In the genomic region with DNA sequence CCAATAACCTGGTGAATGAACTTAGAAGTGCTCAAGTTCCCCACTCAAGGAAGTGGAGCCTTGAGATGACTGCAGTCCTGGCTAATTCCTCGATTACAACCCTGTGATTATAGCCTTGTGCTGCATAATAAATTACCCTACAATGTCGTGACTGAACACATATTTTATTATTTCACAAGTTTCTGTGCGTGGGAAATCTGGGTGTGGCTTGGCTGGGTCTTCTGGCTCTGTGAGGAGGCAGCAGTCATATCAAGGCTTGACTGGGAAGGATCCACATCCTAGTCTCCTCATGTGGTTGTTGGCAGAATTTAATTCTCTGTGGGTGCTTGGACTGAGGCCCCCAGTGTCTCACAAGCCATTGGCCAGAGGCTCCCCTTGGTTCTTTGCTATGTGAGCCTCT, we compare ENCODE assay signal across 19 cellular contexts.
DNase-seq lines count a peak whose midpoint lies in the region; ATAC-seq and TF ChIP-seq lines count a peak whose summit lies in the region.
"Had no signal": no experiment of that assay in that cellular context is flagged by ENCODE, and none has a peak within 500 bp of the region (broad histone marks: within the 10 kb centered on the region; RNA-seq: fewer than 3 reads in every experiment).

No MANE protein-coding gene starts in this region.

- H2BK15ac ChIP-seq in mesendoderm (replicated peaks; ENCODE audit: low read depth) = no peak overlapping the region

- no peak overlapping the region for H3K9ac ChIP-seq in mesendoderm (ENCODE audit: low read length)
- H3K9ac ChIP-seq: BLaER1 treated with 17β-estradiol and CSF1 and Interleukin-3, amounts not matched to agents 10 nM and 100 nM had no signal

- H3K27me3 ChIP-seq in right cardiac atrium (ENCODE audit: control insufficient read depth, insufficient read depth) (no peaks in the 10 kb centered on the region), left ventricle myocardium inferior (ENCODE audit: low read depth) (peaks cover 7% of the 10 kb centered on the region), mesendoderm (ENCODE audit: insufficient read depth, low read length, poor library complexity) (no peaks in the 10 kb centered on the region)
- H3K27me3 ChIP-seq: BLaER1 treated with 17β-estradiol and CSF1 and Interleukin-3, amounts not matched to agents 10 nM and 100 nM; MG63 had no signal

- no peak overlapping the region for H3K4me2 ChIP-seq in mesendoderm (ENCODE audit: low read length)
- H3K4me2 ChIP-seq: BLaER1 treated with 17β-estradiol and CSF1 and Interleukin-3, amounts not matched to agents 10 nM and 100 nM had no signal

- no peak for TF ChIP-seq CTCF in left ventricle myocardium inferior (IDR thresholded peaks at IDR 0.05; ENCODE audit: borderline replicate concordance)

- no peak overlapping the region for H2AK5ac ChIP-seq in mesendoderm (ENCODE audit: low read length)

- no peak overlapping the region for H3K4ac ChIP-seq in mesendoderm (ENCODE audit: low read depth, low read length)

- H3K36me3 ChIP-seq in left ventricle myocardium inferior = no peaks in the 10 kb centered on the region
- H3K36me3 ChIP-seq in mesendoderm (ENCODE audit: control insufficient read depth, insufficient read depth, low read length) = no peaks in the 10 kb centered on the region
- H3K36me3 ChIP-seq: BLaER1 treated with 17β-estradiol and CSF1 and Interleukin-3, amounts not matched to agents 10 nM and 100 nM; MG63 had no signal

- DNase-seq in right cardiac atrium (peak; percentile 30 to 59 (median 46)), left ventricle myocardium inferior (no peak), amniotic epithelial cell (ENCODE audit: low read depth) (peak; percentile 35), mesendoderm (no peak), EL (no peak), SIG-M5 (lab: John Stamatoyannopoulos, UW) (no peak)
- DNase-seq: Calu3; CD8-positive, alpha-beta T cell; H9; Karpas-422; MG63; NCI-H1048; NCI-H1436; NCI-H1930; NCI-H345; NCI-H524 treated with DMSO at 0.1 percent for 48 hours had no signal

- ATAC-seq in right cardiac atrium = peak in 1 of 2 donors; percentile 39
- ATAC-seq in HG02610 (IDR thresholded peaks at IDR 0.05; ENCODE audit: unreplicated experiment) = no peak
- ATAC-seq: CD8-positive, alpha-beta T cell; Panc1 had no signal

- H3K4me1 ChIP-seq in right cardiac atrium (ENCODE audit: control insufficient read depth, insufficient read depth, low read length) (no peaks in the 10 kb centered on the region), left ventricle myocardium inferior (no peaks in the 10 kb centered on the region), mesendoderm (ENCODE audit: control insufficient read depth, low read depth, low read length) (peaks cover 9% of the 10 kb centered on the region)

- peak overlapping the region; percentile 36 for H2BK120ac ChIP-seq in mesendoderm (ENCODE audit: low read depth, low read length)

- H3K23ac ChIP-seq in mesendoderm (ENCODE audit: low read length) = no peak overlapping the region

- WGBS in right cardiac atrium = 44% methylated on average over 3 of the region's 3 CpGs
- no CpG with 5 or more reads among the region's 3 CpGs for WGBS in mesendoderm (ENCODE audit: extremely low coverage, insufficient coverage, low lambda C conversion rate)

- peak overlapping the region; percentile 43 for H3K18ac ChIP-seq in mesendoderm (ENCODE audit: low read length)

- H3K79me2 ChIP-seq in mesendoderm (ENCODE audit: control insufficient read depth, insufficient read depth, low read length) = no peaks in the 10 kb centered on the region

- no peak overlapping the region for H3K56ac ChIP-seq in mesendoderm (ENCODE audit: low read length)

- no peak overlapping the region for H2BK5ac ChIP-seq in mesendoderm (ENCODE audit: low read length)

- intact Hi-C loops in right cardiac atrium (cut with DNase I) = loop anchor here in 3 of 4 donors (10.0 kb wide), 2 partner anchors 200 to 410 kb away; no protein-coding TSS in a partner anchor
- intact Hi-C loops in left ventricle myocardium inferior (cut with micrococcal nuclease) = no loop called here

- no peak overlapping the region for H4K5ac ChIP-seq in mesendoderm (ENCODE audit: low read length)

- H3K27ac ChIP-seq in right cardiac atrium (ENCODE audit: low read length) (no peak overlapping the region), left ventricle myocardium inferior (replicated peaks) (no peak overlapping the region), mesendoderm (ENCODE audit: low read depth, low read length) (no peak overlapping the region)
- H3K27ac ChIP-seq: BLaER1 treated with 17β-estradiol and CSF1 and Interleukin-3, amounts not matched to agents 10 nM and 100 nM had no signal

- H3K4me3 ChIP-seq in right cardiac atrium (ENCODE audit: low read length) (no peak overlapping the region), left ventricle myocardium inferior (no peak overlapping the region), mesendoderm (ENCODE audit: low read length) (no peak overlapping the region)
- H3K4me3 ChIP-seq: BLaER1 treated with 17β-estradiol and CSF1 and Interleukin-3, amounts not matched to agents 10 nM and 100 nM; MG63 had no signal

- H4K8ac ChIP-seq in mesendoderm (ENCODE audit: low read depth, low read length) = no peak overlapping the region

- no peaks in the 10 kb centered on the region for H3K79me1 ChIP-seq in mesendoderm (ENCODE audit: low read length)

- H3K9me3 ChIP-seq in right cardiac atrium (ENCODE audit: control insufficient read depth, low read length) (no peaks in the 10 kb centered on the region), left ventricle myocardium inferior (replicated peaks) (no peaks in the 10 kb centered on the region)
- H3K9me3 ChIP-seq: MG63 had no signal

Comparison
In these comparisons a context has a peak if more than half of its experiments do, and no peak if none do; other contexts are left out.
1. DNase-seq: peak in right cardiac atrium (3 of 3) and amniotic epithelial cell (single experiment); none in left ventricle myocardium inferior (single experiment), mesendoderm (single experiment), EL (single experiment) and SIG-M5 (single experiment).